In genomic region chr7:103504505-103505135, GRCh38 we compare ENCODE assay signal across 16 cellular contexts. TPM values are rescaled to one million over a fixed set of nuclear protein-coding genes. Genes with fewer than 3 reads are reported as not detected.
"Had no signal": no experiment of that assay in that cellular context is flagged by ENCODE, and none has a peak within 500 bp of the region (broad histone marks: within the 10 kb centered on the region; RNA-seq: fewer than 3 reads in every experiment).

No MANE protein-coding gene starts in this region.

- H3K36me3 ChIP-seq: esophagus muscularis mucosa, neutrophil, stomach, uterus had no signal

- H3K9me3 Mint-ChIP-seq: activated naive CD8-positive, alpha-beta T cell treated with anti-CD3 and anti-CD28 coated beads for 36 hours had no signal

- H3K27ac Mint-ChIP-seq: activated naive CD8-positive, alpha-beta T cell treated with anti-CD3 and anti-CD28 coated beads for 36 hours; immature natural killer cell; naive B cell had no signal

- DNase-seq: activated CD4-positive, alpha-beta T cell treated with anti-CD3 and anti-CD28 coated beads, Interleukin-2, amount 50 U/mL, for 48 hours; activated CD4-positive, CD25-positive, alpha-beta regulatory T cell treated with anti-CD3 and anti-CD28 coated beads, Interleukin-2, amount 50 U/mL, for 72 hours; activated gamma-delta T cell; activated naive CD8-positive, alpha-beta T cell treated with anti-CD3 and anti-CD28 coated beads for 36 hours; activated T-cell treated with anti-CD3 and anti-CD28 coated beads, Interleukin-2, amount 50 U/mL, for 4 hours; anterior cingulate cortex; immature natural killer cell; left cardiac atrium; naive B cell; posterior cingulate gyrus; stomach; uterus had no signal

- H3K9me3 ChIP-seq: esophagus muscularis mucosa, neutrophil, stomach, uterus had no signal

- H3K27ac ChIP-seq: esophagus muscularis mucosa, neutrophil, stomach, uterus had no signal

- H3K36me3 Mint-ChIP-seq: activated naive CD8-positive, alpha-beta T cell treated with anti-CD3 and anti-CD28 coated beads for 36 hours; immature natural killer cell; naive B cell had no signal

- H3K27me3 ChIP-seq: neutrophil, uterus had no signal

- H3K4me1 ChIP-seq: esophagus muscularis mucosa, stomach, uterus had no signal

- H3K4me1 Mint-ChIP-seq: activated naive CD8-positive, alpha-beta T cell treated with anti-CD3 and anti-CD28 coated beads for 36 hours; immature natural killer cell; naive B cell had no signal

- H3K4me3 Mint-ChIP-seq: activated naive CD8-positive, alpha-beta T cell treated with anti-CD3 and anti-CD28 coated beads for 36 hours; activated T-cell treated with anti-CD3 and anti-CD28 coated beads, Interleukin-2, amount 50 U/mL, for 4 hours; immature natural killer cell; naive B cell had no signal

- H3K4me3 ChIP-seq: esophagus muscularis mucosa, stomach, uterus had no signal

- ATAC-seq: activated T-cell treated with anti-CD3 and anti-CD28 coated beads, Interleukin-2, amount 50 U/mL, for 4 hours; left cardiac atrium had no signal

RNA-seq across cellular contexts. Expression of gene SLC26A5, which starts 58.6 kb away (rescaled TPM):
- total RNA-seq: activated naive CD8-positive, alpha-beta T cell treated with anti-CD3 and anti-CD28 coated beads for 36 hours; activated T-cell treated with anti-CD3 and anti-CD28 coated beads, Interleukin-2, amount 50 U/mL, for 4 hours; fibroblast of villous mesenchyme; left cardiac atrium; skeletal muscle tissue had no signal
- polyA plus RNA-seq: immature natural killer cell had no signal
